Comparison of ENCODE assay signal across 8 cellular contexts in the genomic region with DNA sequence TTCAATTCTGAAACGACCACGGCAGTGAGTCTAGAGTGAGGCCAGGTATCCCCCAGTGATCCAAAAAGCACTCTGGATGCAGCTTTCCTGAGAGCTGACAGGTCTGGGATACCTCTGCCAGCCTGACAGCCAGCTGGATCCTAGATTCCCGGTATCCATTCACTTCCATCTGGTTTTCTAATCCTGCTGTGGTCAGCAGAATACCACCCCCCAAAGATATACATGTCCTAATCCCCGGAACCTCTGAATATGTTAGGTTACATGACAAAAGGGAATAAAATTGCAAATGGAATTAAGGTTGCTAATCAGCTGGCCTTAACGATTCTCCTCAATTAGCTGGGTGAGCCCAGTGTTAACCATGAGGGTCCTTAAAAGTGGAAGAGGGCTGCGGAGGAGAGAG. TPM values are rescaled to one million over a fixed set of nuclear protein-coding genes. Genes with fewer than 3 reads are reported as not detected.
DNase-seq lines count a peak whose midpoint lies in the region; ATAC-seq and TF ChIP-seq lines count a peak whose summit lies in the region.

No MANE protein-coding gene starts in this region.

- H4K20me1 ChIP-seq in OCI-LY1 (ENCODE audit: insufficient read depth, low read length), result no peaks in the 10 kb centered on the region

- H3K4me2 ChIP-seq in OCI-LY1 (ENCODE audit: low read length) (peak overlapping the region; percentile 76), neuronal stem cell (ENCODE audit: insufficient read depth, low read length, poor library complexity, severe bottlenecking) (peak overlapping the region; percentile 59)

- H3K9me3 ChIP-seq in CD8-positive, alpha-beta memory T cell (ENCODE audit: low read length), result no peaks in the 10 kb centered on the region
- H3K9me3 ChIP-seq in OCI-LY1 (ENCODE audit: low read length) (no peaks in the 10 kb centered on the region), endodermal cell (ENCODE audit: control insufficient read depth, low read length) (no peaks in the 10 kb centered on the region), neuronal stem cell (replicated peaks in 1 of 2; ENCODE audit: control insufficient read depth in 2 of 2, insufficient read depth in 1 of 2, low read depth in 1 of 2, low read length in 2 of 2) (peaks cover 0 to 2% of the 10 kb centered on the region in 2 donors)

- no peaks in the 10 kb centered on the region for H3K36me3 ChIP-seq in CD8-positive, alpha-beta memory T cell (ENCODE audit: insufficient read depth, low read length)
- H3K36me3 ChIP-seq in OCI-LY1 (ENCODE audit: insufficient read depth, low read length) (no peaks in the 10 kb centered on the region), endodermal cell (ENCODE audit: control insufficient read depth, insufficient read depth, low read length) (peaks cover 6% of the 10 kb centered on the region), neuronal stem cell (replicated peaks in 1 of 2; ENCODE audit: control insufficient read depth in 2 of 2, insufficient read depth in 2 of 2, low read length in 2 of 2) (peaks cover 2 to 11% of the 10 kb centered on the region in 2 donors)

- H3K27me3 Mint-ChIP-seq in CD8-positive, alpha-beta memory T cell, result no peaks in the 10 kb centered on the region
- H3K27me3 Mint-ChIP-seq in endodermal cell (ENCODE audit: insufficient read depth), result no peaks in the 10 kb centered on the region

- POLR2A ChIA-PET in CD8-positive, alpha-beta memory T cell (lab: Charles Lee), result interaction anchor here (0.6 kb wide), 1 partner anchor 175 kb away, joined by 12 read pairs; no protein-coding TSS in a partner anchor

- H3K4me1 Mint-ChIP-seq in CD8-positive, alpha-beta memory T cell, result peaks cover 39 to 50% (median 44%) of the 10 kb centered on the region in 3 donors
- H3K4me1 Mint-ChIP-seq in endodermal cell, result peaks cover 18% of the 10 kb centered on the region

- 72 to 77% methylated on average over 4 to 6 of the region's 6 CpGs for WGBS in endodermal cell (ENCODE audit: insufficient coverage in 1 of 2, insufficient read length in 1 of 2), 2 experiments
- WGBS in neuronal stem cell (ENCODE audit: extremely low coverage in 2 of 2, insufficient read length in 2 of 2, insufficient replicate concordance in 1 of 2), 2 donors, result no CpG with 5 or more reads among the region's 6 CpGs

- H3K4me3 ChIP-seq in CD8-positive, alpha-beta memory T cell (ENCODE audit: low read length), result peak overlapping the region; percentile 81
- H3K4me3 ChIP-seq in OCI-LY1 (ENCODE audit: low read depth, low read length, poor library complexity, severe bottlenecking), result peak overlapping the region; percentile 88
- H3K4me3 ChIP-seq in endodermal cell (ENCODE audit: low read length), result peak overlapping the region; percentile 99
- peak overlapping the region in 1 of 2 donors; percentile 87 for H3K4me3 ChIP-seq in neuronal stem cell (ENCODE audit: low read length in 2 of 2)

- no peak overlapping the region for H4K91ac ChIP-seq in neuronal stem cell (ENCODE audit: low read depth, low read length, poor library complexity)

- peak overlapping the region in 6 of 8 donors; percentile 68 to 96 (median 88) for H3K27ac Mint-ChIP-seq in CD8-positive, alpha-beta memory T cell
- H3K27ac Mint-ChIP-seq in endodermal cell, result peak overlapping the region; percentile 98

- no peak overlapping the region for H3K18ac ChIP-seq in neuronal stem cell (ENCODE audit: low read length)

- H3K4ac ChIP-seq in neuronal stem cell (ENCODE audit: low read length), result no peak overlapping the region

- H4K8ac ChIP-seq in neuronal stem cell (ENCODE audit: low read depth, low read length), result no peak overlapping the region

- TF ChIP-seq CTCF in OCI-LY1 (IDR thresholded peaks at IDR 0.05; ENCODE audit: low read length) (no peak), endodermal cell (conservative IDR thresholded peaks at IDR 0.05) (no peak)

- no peaks in the 10 kb centered on the region for H3K9me3 Mint-ChIP-seq in CD8-positive, alpha-beta memory T cell
- H3K9me3 Mint-ChIP-seq in endodermal cell, result no peaks in the 10 kb centered on the region

- no peak overlapping the region for H2AK5ac ChIP-seq in neuronal stem cell (ENCODE audit: low read depth, low read length)

- H2AFZ ChIP-seq in OCI-LY1 (ENCODE audit: low read length), result no peak overlapping the region
- H2AFZ ChIP-seq in neuronal stem cell (ENCODE audit: low read length), result no peak overlapping the region

- peaks cover 31% of the 10 kb centered on the region for H3K4me1 ChIP-seq in CD8-positive, alpha-beta memory T cell (ENCODE audit: insufficient read depth, low read length)
- peaks cover 24% of the 10 kb centered on the region for H3K4me1 ChIP-seq in OCI-LY1 (ENCODE audit: insufficient read depth, low read length, severe bottlenecking)
- H3K4me1 ChIP-seq in endodermal cell (ENCODE audit: control insufficient read depth, insufficient read depth, low read length), result peaks cover 6% of the 10 kb centered on the region
- peaks cover 9 to 10% of the 10 kb centered on the region in 2 donors for H3K4me1 ChIP-seq in neuronal stem cell (ENCODE audit: control insufficient read depth in 2 of 2, insufficient read depth in 1 of 2, low read depth in 1 of 2, low read length in 2 of 2)

- no peak for TF ChIP-seq POLR2A in GM18505 (IDR thresholded peaks at IDR 0.05; ENCODE audit: borderline replicate concordance, extremely low read depth, insufficient read depth, insufficient read length)

- H3K79me2 ChIP-seq in OCI-LY1 (ENCODE audit: insufficient read depth, low read length), result peaks cover 8% of the 10 kb centered on the region

- no peak overlapping the region for H3K14ac ChIP-seq in neuronal stem cell (ENCODE audit: low read length)

- no peak for DNase-seq in CD8-positive, alpha-beta memory T cell
- no peak for DNase-seq in endodermal cell
- DNase-seq in neuronal stem cell (ENCODE audit: low spot score), result no peak
- DNase-seq in NCI-H1694 (lab: John Stamatoyannopoulos, UW), result no peak
- no peak for DNase-seq in NK-92 treated with Interleukin-12 subunit alpha and Interleukin-12 subunit beta, amount 100 ng/mL, for 24 hours (lab: John Stamatoyannopoulos, UW)
- DNase-seq in mesenteric fat pad (ENCODE audit: low spot score), result no peak

- H3K4me3 Mint-ChIP-seq in CD8-positive, alpha-beta memory T cell, result peak overlapping the region in 6 of 7 donors; percentile 94 to 100 (median 98)
- peak overlapping the region; percentile 98 for H3K4me3 Mint-ChIP-seq in endodermal cell

- H2BK12ac ChIP-seq in neuronal stem cell (ENCODE audit: low read length), result no peak overlapping the region

- H2BK120ac ChIP-seq in neuronal stem cell (ENCODE audit: low read depth, low read length), result no peak overlapping the region

- no peaks in the 10 kb centered on the region for H3K27me3 ChIP-seq in CD8-positive, alpha-beta memory T cell (ENCODE audit: insufficient read depth, low read length, poor library complexity, severe bottlenecking)
- H3K27me3 ChIP-seq in OCI-LY1 (ENCODE audit: insufficient read depth, low read length), result no peaks in the 10 kb centered on the region
- H3K27me3 ChIP-seq in endodermal cell (ENCODE audit: control insufficient read depth, insufficient read depth, low read length, poor library complexity, severe bottlenecking), result no peaks in the 10 kb centered on the region
- H3K27me3 ChIP-seq in neuronal stem cell (ENCODE audit: control insufficient read depth in 3 of 3, insufficient read depth in 3 of 3, low read depth in 1 of 3, low read length in 3 of 3), result no peaks in the 10 kb centered on the region

- H3F3A ChIP-seq in OCI-LY1 (ENCODE audit: insufficient read depth, low read length), result no peaks in the 10 kb centered on the region

- CTCF ChIA-PET in CD8-positive, alpha-beta memory T cell (lab: Charles Lee), result interaction anchor here (0.6 to 1.4 kb wide), 3 partner anchors 28 to 83 kb away, joined by 3 to 4 read pairs (median 3); a partner anchor contains a TSS

- no peak overlapping the region for H2BK15ac ChIP-seq in neuronal stem cell (ENCODE audit: low read length)

- H3K79me1 ChIP-seq in neuronal stem cell (ENCODE audit: low read depth, low read length), result peaks cover 9% of the 10 kb centered on the region

- no peak overlapping the region for H3K23ac ChIP-seq in neuronal stem cell (ENCODE audit: low read depth, low read length, poor library complexity)

- peak overlapping the region; percentile 78 for H3K27ac ChIP-seq in CD8-positive, alpha-beta memory T cell (ENCODE audit: low read depth, low read length)
- no peak overlapping the region for H3K27ac ChIP-seq in OCI-LY1 (ENCODE audit: low read depth, low read length, poor library complexity, severe bottlenecking)
- H3K27ac ChIP-seq in endodermal cell (ENCODE audit: low read depth, low read length), result no peak overlapping the region
- H3K27ac ChIP-seq in neuronal stem cell (replicated peaks; ENCODE audit: low read length), result no peak overlapping the region

- peak overlapping the region; percentile 88; the same call in 1 of the 2 replicates for H3K9ac ChIP-seq in OCI-LY1 (ENCODE audit: low read length)
- peak overlapping the region; percentile 76 for H3K9ac ChIP-seq in endodermal cell (ENCODE audit: extremely low read depth, low read length, poor library complexity, severe bottlenecking)
- peak overlapping the region; percentile 63 for H3K9ac ChIP-seq in neuronal stem cell (ENCODE audit: low read depth, low read length, poor library complexity)

- H2BK5ac ChIP-seq in neuronal stem cell (ENCODE audit: low read length), result no peak overlapping the region

- peaks cover 0 to 14% (median 4%) of the 10 kb centered on the region in 3 donors for H3K36me3 Mint-ChIP-seq in CD8-positive, alpha-beta memory T cell
- peaks cover 9% of the 10 kb centered on the region for H3K36me3 Mint-ChIP-seq in endodermal cell (ENCODE audit: low read depth)

- no peak for ATAC-seq in GM18505 (IDR thresholded peaks at IDR 0.05; ENCODE audit: unreplicated experiment)

- no peaks in the 10 kb centered on the region for H3K9me2 ChIP-seq in OCI-LY1 (ENCODE audit: low read depth, low read length)

RNA-seq across cellular contexts. Expression of a gene that starts 1.4 kb away (rescaled TPM):
- 10 to 100 TPM; 19.1 to 19.7 TPM for total RNA-seq in CD8-positive, alpha-beta memory T cell
- polyA plus RNA-seq in CD8-positive, alpha-beta memory T cell, result 6.8 TPM
- total RNA-seq in endodermal cell (1 to 10 TPM; 7.4 to 9.1 TPM), mesenteric fat pad (6.1 TPM)
- polyA plus RNA-seq in endodermal cell (2013, experiment 1 of 2), result 8.0 TPM
- 7.7 TPM for polyA plus RNA-seq in endodermal cell (2013, experiment 2 of 2)
- 3.2 TPM for polyA plus RNA-seq in neuronal stem cell (2013, experiment 1 of 2)
- 3.3 TPM for polyA plus RNA-seq in neuronal stem cell (2013, experiment 2 of 2)

RNA-seq across cellular contexts. Expression of a gene that starts 25.8 kb away (rescaled TPM):
- 1 to 10 TPM; 6.2 to 7.7 TPM for total RNA-seq in CD8-positive, alpha-beta memory T cell
- polyA plus RNA-seq in CD8-positive, alpha-beta memory T cell, result 4.5 TPM
- total RNA-seq in endodermal cell, result 10 to 100 TPM; 33.6 to 40.3 TPM
- polyA plus RNA-seq in endodermal cell (2013, experiment 1 of 2), result 21.9 TPM
- 22.1 TPM for polyA plus RNA-seq in endodermal cell (2013, experiment 2 of 2)
- 10.9 TPM for polyA plus RNA-seq in neuronal stem cell (2013, experiment 1 of 2)
- polyA plus RNA-seq in neuronal stem cell (2013, experiment 2 of 2), result 10.8 TPM
- total RNA-seq in mesenteric fat pad, result 15.1 TPM

RNA-seq across cellular contexts. Expression of a gene that starts 28.4 kb away (rescaled TPM):
- 1,000 to 10,000 TPM; 1,457 to 1,549 TPM for total RNA-seq in CD8-positive, alpha-beta memory T cell
- polyA plus RNA-seq in CD8-positive, alpha-beta memory T cell, result 1,533 TPM
- total RNA-seq in endodermal cell (1,000 to 10,000 TPM; 1,241 to 1,436 TPM), mesenteric fat pad (1,060 TPM)
- polyA plus RNA-seq in endodermal cell (2013, experiment 1 of 2), result 1,289 TPM
- 1,216 TPM for polyA plus RNA-seq in endodermal cell (2013, experiment 2 of 2)
- polyA plus RNA-seq in neuronal stem cell (2013, experiment 1 of 2), result 3,244 TPM
- 3,233 TPM for polyA plus RNA-seq in neuronal stem cell (2013, experiment 2 of 2)

RNA-seq across cellular contexts. Expression of a gene that starts 28.5 kb away (rescaled TPM):
- total RNA-seq in CD8-positive, alpha-beta memory T cell, result 10 to 100 TPM; 22.6 to 23.0 TPM
- polyA plus RNA-seq in CD8-positive, alpha-beta memory T cell, result 9.5 TPM
- total RNA-seq in endodermal cell, result 10 to 100 TPM; 18.4 to 19.8 TPM
- 18.1 TPM for polyA plus RNA-seq in endodermal cell (2013, experiment 1 of 2)
- polyA plus RNA-seq in endodermal cell (2013, experiment 2 of 2), result 17.8 TPM
- polyA plus RNA-seq in neuronal stem cell (2013, experiment 1 of 2), result 7.6 TPM
- polyA plus RNA-seq in neuronal stem cell (2013, experiment 2 of 2), result 7.2 TPM
- 12.2 TPM for total RNA-seq in mesenteric fat pad
